Comparison of ENCODE assay signal across 1 cellular context in genomic region chr7:158430308-158431034, GRCh38.
TF ChIP-seq lines count a peak whose summit lies in the region.

No MANE protein-coding gene starts in this region.

TF ChIP-seq in A549, 52 proteins besides CTCF, POLR2A, EP300 and RAD21 (continued from another document):
- TF ChIP-seq NFE2L2 (conservative IDR thresholded peaks at IDR 0.05; ENCODE audit: low read length) (no peak), KDM5A (IDR thresholded peaks at IDR 0.05) (no peak), FOSL2 (IDR thresholded peaks at IDR 0.05) (no peak), FOSL2 (CRISPR knock-in tag; IDR thresholded peaks at IDR 0.05) (no peak), BHLHE40 (IDR thresholded peaks at IDR 0.05; ENCODE audit: low read depth, low read length) (no peak), JUN (IDR thresholded peaks at IDR 0.05) (no peak), POLR2AphosphoS2 (conservative IDR thresholded peaks at IDR 0.05; ENCODE audit: low read length) (no peak), CEBPB (IDR thresholded peaks at IDR 0.05) (no peak), CBX8 (IDR thresholded peaks at IDR 0.05) (no peak), PBX3 (IDR thresholded peaks at IDR 0.05) (no peak), CHD2 (IDR thresholded peaks at IDR 0.05; ENCODE audit: low read length, partially characterized antibody) (no peak), SMC3 (IDR thresholded peaks at IDR 0.05) (no peak), TP53 (CRISPR knock-in tag; IDR thresholded peaks at IDR 0.05) (no peak)
